In the genomic region with DNA sequence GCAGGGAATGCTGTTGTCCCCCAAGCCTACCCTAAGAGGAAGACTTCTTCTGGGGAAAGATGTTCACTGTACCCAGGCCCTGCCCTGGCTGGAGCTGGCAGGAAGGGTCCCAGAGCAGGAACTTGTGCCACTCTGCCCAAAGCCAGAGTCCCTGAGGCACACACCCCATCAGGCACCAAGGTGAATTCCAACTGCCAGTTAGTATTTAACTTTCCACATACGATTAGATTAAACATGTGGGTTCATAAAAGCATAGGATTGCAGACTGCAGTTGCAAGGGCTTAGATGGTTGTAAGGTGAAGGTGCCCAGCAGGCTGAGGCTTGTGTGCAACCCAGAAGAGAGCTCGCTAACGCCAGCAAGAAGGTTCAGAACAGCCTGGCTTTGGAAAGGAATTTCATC, we compare ENCODE assay signal across 23 cellular contexts. TPM values are rescaled to one million over a fixed set of nuclear protein-coding genes. Genes with fewer than 3 reads are reported as not detected.
"Had no signal": no experiment of that assay in that cellular context is flagged by ENCODE, and none has a peak within 500 bp of the region (broad histone marks: within the 10 kb centered on the region; RNA-seq: fewer than 3 reads in every experiment).

A gene with protein sequence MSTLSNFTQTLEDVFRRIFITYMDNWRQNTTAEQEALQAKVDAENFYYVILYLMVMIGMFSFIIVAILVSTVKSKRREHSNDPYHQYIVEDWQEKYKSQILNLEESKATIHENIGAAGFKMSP (plus strand): TSS at position 274 of the 400 bp plus-strand sequence. CDS start 6,473 bp downstream, outside the sequence.

- H3K4me3 ChIP-seq: esophagus muscularis mucosa, gastroesophageal sphincter, heart right ventricle, thoracic aorta had no signal

- H3K27me3 ChIP-seq: esophagus muscularis mucosa, gastroesophageal sphincter had no signal

- ATAC-seq: activated naive CD8-positive, alpha-beta T cell treated with anti-CD3 and anti-CD28 coated beads, Interleukin-2, amount 50 U/mL, for 24 hours; gastroesophageal sphincter; heart right ventricle; natural killer cell; T-helper 17 cell had no signal

- DNase-seq: activated CD4-positive, alpha-beta T cell treated with anti-CD3 and anti-CD28 coated beads, Interleukin-2, amount 50 U/mL, for 4 hours; activated naive CD4-positive, alpha-beta T cell treated with anti-CD3 and anti-CD28 coated beads, Interleukin-2, amount 10 ng/mL, durations not matched to agents 7 days and 5 days; activated naive CD8-positive, alpha-beta T cell treated with anti-CD3 and anti-CD28 coated beads, Interleukin-2, amount 50 U/mL, for 24 hours; activated T-cell treated with anti-CD3 and anti-CD28 coated beads, Interleukin-2, amount 50 U/mL, for 24 hours; anterior cingulate cortex; cortex of kidney; effector CD4-positive, alpha-beta T cell; heart right ventricle; mesendoderm; natural killer cell; nucleus accumbens; retina; stimulated activated CD4-positive, alpha-beta T cell treated with anti-CD3 and anti-CD28 coated beads, Interleukin-15, amount 100 ng/mL, for 24 hours; stimulated activated CD4-positive, alpha-beta T cell treated with anti-CD3 and anti-CD28 coated beads, Interleukin-2, amount 100 ng/mL, for 48 hours; T-helper 17 cell had no signal

- H3K27ac Mint-ChIP-seq: activated naive CD4-positive, alpha-beta T cell treated with anti-CD3 and anti-CD28 coated beads, Interleukin-2, amount 10 ng/mL, durations not matched to agents 7 days and 5 days; activated naive CD8-positive, alpha-beta T cell treated with anti-CD3 and anti-CD28 coated beads, Interleukin-2, amount 50 U/mL, for 24 hours; activated T-cell treated with anti-CD3 and anti-CD28 coated beads, Interleukin-2, amount 50 U/mL, for 24 hours; activated T-helper 2 cell treated with anti-CD3 and anti-CD28 coated beads, Interferon-gamma antibody, Interleukin-2, Interleukin-4, amounts not matched to agents 10 μg/mL and 5 μg/mL and 100 μg/mL, durations not matched to agents 14 hours and 24 hours and 36 hours; brain; natural killer cell; T-helper 17 cell had no signal

- H3K9me3 Mint-ChIP-seq: activated naive CD4-positive, alpha-beta T cell treated with anti-CD3 and anti-CD28 coated beads, Interleukin-2, amount 10 ng/mL, durations not matched to agents 7 days and 5 days; activated naive CD8-positive, alpha-beta T cell treated with anti-CD3 and anti-CD28 coated beads, Interleukin-2, amount 50 U/mL, for 24 hours; natural killer cell had no signal

- H3K9me3 ChIP-seq: esophagus muscularis mucosa, gastroesophageal sphincter, thoracic aorta had no signal

- H3K4me3 Mint-ChIP-seq: activated naive CD4-positive, alpha-beta T cell treated with anti-CD3 and anti-CD28 coated beads, Interleukin-2, amount 10 ng/mL, durations not matched to agents 7 days and 5 days; activated naive CD8-positive, alpha-beta T cell treated with anti-CD3 and anti-CD28 coated beads, Interleukin-2, amount 50 U/mL, for 24 hours; activated T-cell treated with anti-CD3 and anti-CD28 coated beads, Interleukin-2, amount 50 U/mL, for 24 hours; brain; natural killer cell; T-helper 17 cell had no signal

- H3K27ac ChIP-seq: esophagus muscularis mucosa, gastroesophageal sphincter, heart right ventricle, thoracic aorta had no signal

- H3K36me3 ChIP-seq: esophagus muscularis mucosa, gastroesophageal sphincter, heart right ventricle, thoracic aorta had no signal

- H3K36me3 Mint-ChIP-seq: activated naive CD4-positive, alpha-beta T cell treated with anti-CD3 and anti-CD28 coated beads, Interleukin-2, amount 10 ng/mL, durations not matched to agents 7 days and 5 days; brain; natural killer cell had no signal

RNA-seq across cellular contexts. Expression of the gene that starts here (rescaled TPM):
- total RNA-seq: activated T-helper 2 cell treated with anti-CD3 and anti-CD28 coated beads, Interferon-gamma antibody, Interleukin-2, Interleukin-4, amounts not matched to agents 10 μg/mL and 5 μg/mL and 100 μg/mL, durations not matched to agents 14 hours and 24 hours and 36 hours; heart right ventricle; lower leg skin; SK-MEL-5; T-helper 17 cell; thoracic aorta; urinary bladder had no signal
